26 cellular contexts compared by ENCODE assay signal in genomic region chr3:169179193-169180122, GRCh38.
DNase-seq lines count a peak whose midpoint lies in the region; ATAC-seq and TF ChIP-seq lines count a peak whose summit lies in the region.
"Had no signal": no experiment of that assay in that cellular context is flagged by ENCODE, and none has a peak within 500 bp of the region (broad histone marks: within the 10 kb centered on the region; RNA-seq: fewer than 3 reads in every experiment).

No MANE protein-coding gene starts in this region.

- ATAC-seq in mucosa of descending colon (peak; percentile 89), right lobe of liver (no peak), GM18858 (IDR thresholded peaks at IDR 0.05; ENCODE audit: unreplicated experiment) (no peak)
- ATAC-seq: activated T-helper 17 cell treated with anti-CD3 and anti-CD28 coated beads, Interleukin-2, amount 50 U/mL, for 72 hours; gastroesophageal sphincter; left ventricle myocardium superior; naive thymus-derived CD4-positive, alpha-beta T cell had no signal

- WGBS in right lobe of liver (ENCODE audit: insufficient coverage, low coverage, low lambda C conversion rate, missing lambda C conversion rate), result 57% methylated on average over 7 of the region's 7 CpGs

- TF ChIP-seq CTCF in HEK293 (tag by site-specific recombination; IDR thresholded peaks at IDR 0.05) (no peak), mucosa of descending colon (IDR thresholded peaks at IDR 0.05) (no peak), right lobe of liver (IDR thresholded peaks at IDR 0.05) (no peak)

- intact Hi-C loops in mucosa of descending colon (cut with DNase I, micrococcal nuclease), result no loop called here
- intact Hi-C loops in right lobe of liver (cut with DNase I), result no loop called here

- H3K9me3 ChIP-seq in HEK293 (ENCODE audit: control insufficient read depth, insufficient read depth, low read depth, low read length), result no peaks in the 10 kb centered on the region
- H3K9me3 ChIP-seq in mucosa of descending colon, result no peaks in the 10 kb centered on the region
- H3K9me3 ChIP-seq in right lobe of liver, result no peaks in the 10 kb centered on the region
- H3K9me3 ChIP-seq: breast epithelium, gastroesophageal sphincter, stomach, thyroid gland had no signal

- no peak for TF ChIP-seq POLR2A in right lobe of liver (IDR thresholded peaks at IDR 0.05)

- CTCF ChIA-PET in HEK293 (lab: Yijun Ruan, JAX), result interaction anchor here (0.6 to 0.8 kb wide), 2 partner anchors 9 to 30 kb away, joined by 3 to 4 read pairs; no protein-coding TSS in a partner anchor

- H3K36me3 ChIP-seq in HEK293 (ENCODE audit: control insufficient read depth in 2 of 2, insufficient read depth in 1 of 2, low read length in 2 of 2), result no peaks in the 10 kb centered on the region
- no peaks in the 10 kb centered on the region for H3K36me3 ChIP-seq in mucosa of descending colon (ENCODE audit: low read depth)
- H3K36me3 ChIP-seq in right lobe of liver, result no peaks in the 10 kb centered on the region
- H3K36me3 ChIP-seq: breast epithelium, gastroesophageal sphincter, stomach, thyroid gland had no signal

- POLR2A ChIA-PET in HEK293 (lab: Yijun Ruan, JAX), result no interaction called here

- DNase-seq in M059J (ENCODE audit: low read depth) (peak; percentile 37), astrocyte of the hippocampus (ENCODE audit: low read depth, low spot score) (peak; percentile 9), mucosa of descending colon (peak in 1 of 3 donors; percentile 49), NCI-H345 (lab: John Stamatoyannopoulos, UW) (no peak), right lobe of liver (no peak), NCI-H1105 treated with DMSO at 0.1 percent for 48 hours (lab: John Stamatoyannopoulos, UW) (no peak)
- DNase-seq: activated CD4-positive, alpha-beta memory T cell treated with anti-CD3 and anti-CD28 coated beads, Interleukin-2, amount 10 ng/mL, durations not matched to agents 7 days and 5 days; activated CD4-positive, CD25-positive, alpha-beta regulatory T cell treated with anti-CD3 and anti-CD28 coated beads, Interleukin-2, amount 50 U/mL, for 72 hours; activated naive CD4-positive, alpha-beta T cell treated with anti-CD3 and anti-CD28 coated beads, Interleukin-2, amount 50 U/mL, for 16 hours; amniotic stem cell; C1 segment of cervical spinal cord; DND-41; hippocampal formation; KG1; left ventricle myocardium superior; naive thymus-derived CD4-positive, alpha-beta T cell; NCI-H446; stimulated activated CD4-positive, alpha-beta T cell treated with anti-CD3 and anti-CD28 coated beads, Interleukin-2, amount 100 ng/mL, for 24 hours; stomach; T-helper 1 cell; thyroid gland had no signal

- H3K4me3 ChIP-seq in HEK293 (ENCODE audit: low read depth, low read length) (no peak overlapping the region), mucosa of descending colon (no peak overlapping the region), right lobe of liver (no peak overlapping the region)
- H3K4me3 ChIP-seq: breast epithelium, gastroesophageal sphincter, stomach, thyroid gland had no signal

- no peaks in the 10 kb centered on the region for H3K27me3 ChIP-seq in right lobe of liver
- H3K27me3 ChIP-seq: breast epithelium, gastroesophageal sphincter, stomach, thyroid gland had no signal

- H3K27ac ChIP-seq in HEK293 (ENCODE audit: extremely low read depth, low read depth, low read length) (no peak overlapping the region), right lobe of liver (no peak overlapping the region)
- H3K27ac ChIP-seq: breast epithelium, gastroesophageal sphincter, stomach, thyroid gland had no signal

- H3K4me1 ChIP-seq in HEK293 (ENCODE audit: control insufficient read depth, insufficient read depth, low read length) (peaks cover 4% of the 10 kb centered on the region; the same call in 1 of the 2 replicates), mucosa of descending colon (ENCODE audit: low read depth) (peaks cover 8% of the 10 kb centered on the region), right lobe of liver (no peaks in the 10 kb centered on the region)
- H3K4me1 ChIP-seq: breast epithelium, thyroid gland had no signal

TF ChIP-seq in HEK293, 187 proteins besides CTCF, POLR2A, EP300 and RAD21 (continues in another document):
- TF ChIP-seq ZNF10 (tag by site-specific recombination; IDR thresholded peaks at IDR 0.05) (no peak), SCRT2 (tag by site-specific recombination; IDR thresholded peaks at IDR 0.05) (peak; percentile 81), ZNF776 (tag by site-specific recombination; IDR thresholded peaks at IDR 0.05; ENCODE audit: borderline replicate concordance) (no peak), ZNF660 (tag by site-specific recombination; IDR thresholded peaks at IDR 0.05) (no peak), GLI2 (tag by site-specific recombination; IDR thresholded peaks at IDR 0.05; ENCODE audit: borderline replicate concordance, low read depth) (no peak), ZNF548 (tag by site-specific recombination; IDR thresholded peaks at IDR 0.05) (no peak), FEZF1 (tag by site-specific recombination; IDR thresholded peaks at IDR 0.05) (peak; percentile 60; the same call in 1 of the 2 replicates), ZNF561 (tag by site-specific recombination; IDR thresholded peaks at IDR 0.05; ENCODE audit: borderline replicate concordance) (0 out of 2 replicates have a peak, but pooled peaks have one; percentile 11), PRDM6 (tag by site-specific recombination; IDR thresholded peaks at IDR 0.05) (peak; percentile 87), PRDM4 (tag by site-specific recombination; IDR thresholded peaks at IDR 0.05) (peak; percentile 78), SCRT1 (tag by site-specific recombination; IDR thresholded peaks at IDR 0.05; ENCODE audit: borderline replicate concordance) (peak; percentile 36; the same call in 1 of the 2 replicates), MZF1 (tag by site-specific recombination; IDR thresholded peaks at IDR 0.05; ENCODE audit: borderline replicate concordance) (peak; percentile 88; the same call in 1 of the 2 replicates), ZNF768 (tag by site-specific recombination; IDR thresholded peaks at IDR 0.05) (no peak), IKZF3 (tag by site-specific recombination; IDR thresholded peaks at IDR 0.05) (peak; percentile 43; the same call in 1 of the 2 replicates), ZNF621 (tag by site-specific recombination; IDR thresholded peaks at IDR 0.05) (no peak), GFI1B (tag by site-specific recombination; IDR thresholded peaks at IDR 0.05) (peak; percentile 54; the same call in 1 of the 2 replicates), ZNF658 (tag by site-specific recombination; IDR thresholded peaks at IDR 0.05) (no peak), ZNF600 (tag by site-specific recombination; IDR thresholded peaks at IDR 0.05) (peak; percentile 22; the same call in 1 of the 2 replicates), ZBTB44 (tag by site-specific recombination; IDR thresholded peaks at IDR 0.05) (peak; percentile 12; the same call in 1 of the 2 replicates), ZNF335 (tag by site-specific recombination; conservative IDR thresholded peaks at IDR 0.05) (no peak)

Comparison
In these comparisons a context has a peak if more than half of its experiments do, and no peak if none do; other contexts are left out.
1. DNase-seq: peak in M059J (single experiment) and astrocyte of the hippocampus (single experiment); none in NCI-H345 (single experiment), right lobe of liver (0 of 3) and NCI-H1105 treated with DMSO at 0.1 percent for 48 hours (single experiment).